Comparison of ENCODE assay signal across 14 cellular contexts in genomic region chr3:151987893-151988292, GRCh38.
A peak's percentile ranks its signal among the peaks of the same experiment; 100 is the strongest.
DNase-seq lines count a peak whose midpoint lies in the region; ATAC-seq and TF ChIP-seq lines count a peak whose summit lies in the region.
"Had no signal": no experiment of that assay in that cellular context is flagged by ENCODE, and none has a peak within 500 bp of the region (broad histone marks: within the 10 kb centered on the region; RNA-seq: fewer than 3 reads in every experiment).

No MANE protein-coding gene starts in this region.

- no peaks in the 10 kb centered on the region for H3K4me1 Mint-ChIP-seq in activated CD8-positive, alpha-beta T cell treated with anti-CD3 and anti-CD28 coated beads, Interleukin-2, amount 10 ng/mL, durations not matched to agents 7 days and 5 days (ENCODE audit: low read depth)
- H3K4me1 Mint-ChIP-seq: CD4-positive, alpha-beta memory T cell had no signal

- H3K9me3 ChIP-seq in stomach = no peaks in the 10 kb centered on the region
- H3K9me3 ChIP-seq: A549, BE2C had no signal

- intact Hi-C loops in stomach (cut with DNase I; ENCODE audit: low total_unique reads) = no loop called here

- no peaks in the 10 kb centered on the region for H3K9me3 Mint-ChIP-seq in activated CD8-positive, alpha-beta T cell treated with anti-CD3 and anti-CD28 coated beads, Interleukin-2, amount 10 ng/mL, durations not matched to agents 7 days and 5 days (ENCODE audit: insufficient read depth)
- H3K9me3 Mint-ChIP-seq: HFFc6, IgD-negative memory B cell had no signal

- no peak overlapping the region for H3K27ac Mint-ChIP-seq in activated CD8-positive, alpha-beta T cell treated with anti-CD3 and anti-CD28 coated beads, Interleukin-2, amount 10 ng/mL, durations not matched to agents 7 days and 5 days
- H3K27ac Mint-ChIP-seq: CD4-positive, alpha-beta memory T cell; HFFc6; IgD-negative memory B cell had no signal

- H3K36me3 ChIP-seq in stomach = no peaks in the 10 kb centered on the region
- H3K36me3 ChIP-seq: BE2C had no signal

- POLR2A ChIA-PET in activated CD8-positive, alpha-beta T cell treated with anti-CD3 and anti-CD28 coated beads, Interleukin-2, amount 10 ng/mL, durations not matched to agents 7 days and 5 days (lab: Charles Lee) = no interaction called here

- TF ChIP-seq CTCF in stomach (IDR thresholded peaks at IDR 0.05) = no peak

- no peak overlapping the region for H3K4me3 ChIP-seq in stomach
- H3K4me3 ChIP-seq: A549 had no signal

- 95 to 100% (median 96%) methylated on average over 1 of the region's 1 CpG for WGBS in stomach, 5 donors

- H3K4me1 ChIP-seq in stomach = peaks cover 0 to 10% (median 5%) of the 10 kb centered on the region in 4 donors
- H3K4me1 ChIP-seq: A549, BE2C had no signal

- H3K4me3 Mint-ChIP-seq in activated CD8-positive, alpha-beta T cell treated with anti-CD3 and anti-CD28 coated beads, Interleukin-2, amount 10 ng/mL, durations not matched to agents 7 days and 5 days = no peak overlapping the region
- H3K4me3 Mint-ChIP-seq: CD4-positive, alpha-beta memory T cell; HFFc6; IgD-negative memory B cell had no signal

- ATAC-seq in GM18868 (IDR thresholded peaks at IDR 0.05; ENCODE audit: unreplicated experiment) (peak; percentile 68), HG03571 (IDR thresholded peaks at IDR 0.05; ENCODE audit: unreplicated experiment) (peak; percentile 46)
- no peak for ATAC-seq in activated CD8-positive, alpha-beta T cell treated with anti-CD3 and anti-CD28 coated beads, Interleukin-2, amount 10 ng/mL, durations not matched to agents 7 days and 5 days
- ATAC-seq: A549 had no signal

- no peak for TF ChIP-seq EP300 in stomach (IDR thresholded peaks at IDR 0.05)

- CTCF ChIA-PET in activated CD8-positive, alpha-beta T cell treated with anti-CD3 and anti-CD28 coated beads, Interleukin-2, amount 10 ng/mL, durations not matched to agents 7 days and 5 days (lab: Charles Lee) = no interaction called here

- H3K27me3 ChIP-seq in stomach = no peaks in the 10 kb centered on the region
- H3K27me3 ChIP-seq: BE2C had no signal

- DNase-seq in germinal center (ENCODE audit: low spot score) (peak; percentile 10), NAMALWA (ENCODE audit: low spot score) (no peak), stomach (no peak)
- DNase-seq in activated CD8-positive, alpha-beta T cell treated with anti-CD3 and anti-CD28 coated beads, Interleukin-2, amount 10 ng/mL, durations not matched to agents 7 days and 5 days = no peak
- DNase-seq: BE2C; CD4-positive, alpha-beta memory T cell; DMS79; HCEC 1CT; HFFc6 had no signal

- peaks cover 10% of the 10 kb centered on the region for H3K27me3 Mint-ChIP-seq in activated CD8-positive, alpha-beta T cell treated with anti-CD3 and anti-CD28 coated beads, Interleukin-2, amount 10 ng/mL, durations not matched to agents 7 days and 5 days (ENCODE audit: low read depth)

- no peak overlapping the region for H3K27ac ChIP-seq in stomach
- H3K27ac ChIP-seq: A549, C4-2B had no signal

- H3K36me3 Mint-ChIP-seq in activated CD8-positive, alpha-beta T cell treated with anti-CD3 and anti-CD28 coated beads, Interleukin-2, amount 10 ng/mL, durations not matched to agents 7 days and 5 days (ENCODE audit: low read depth) = no peaks in the 10 kb centered on the region
- H3K36me3 Mint-ChIP-seq: CD4-positive, alpha-beta memory T cell had no signal

- no peak for TF ChIP-seq POLR2A in stomach (IDR thresholded peaks at IDR 0.05)
